ENCODE assay signal across 1 cellular context in genomic region chr17:48066656-48067055, GRCh38.
TF ChIP-seq lines count a peak whose summit lies in the region.

No MANE protein-coding gene starts in this region.

TF ChIP-seq in liver, 16 proteins besides CTCF, POLR2A, EP300 and RAD21 (continued from another document):
- TF ChIP-seq REST (IDR thresholded peaks at IDR 0.05), result no peak
- no peak for TF ChIP-seq GABPA (IDR thresholded peaks at IDR 0.05 in 1 of 2, conservative IDR thresholded peaks at IDR 0.05 in 1 of 2)
- TF ChIP-seq TAF1 (conservative IDR thresholded peaks at IDR 0.05), result no peak
